Comparison of ENCODE assay signal across 18 cellular contexts in the genomic region with DNA sequence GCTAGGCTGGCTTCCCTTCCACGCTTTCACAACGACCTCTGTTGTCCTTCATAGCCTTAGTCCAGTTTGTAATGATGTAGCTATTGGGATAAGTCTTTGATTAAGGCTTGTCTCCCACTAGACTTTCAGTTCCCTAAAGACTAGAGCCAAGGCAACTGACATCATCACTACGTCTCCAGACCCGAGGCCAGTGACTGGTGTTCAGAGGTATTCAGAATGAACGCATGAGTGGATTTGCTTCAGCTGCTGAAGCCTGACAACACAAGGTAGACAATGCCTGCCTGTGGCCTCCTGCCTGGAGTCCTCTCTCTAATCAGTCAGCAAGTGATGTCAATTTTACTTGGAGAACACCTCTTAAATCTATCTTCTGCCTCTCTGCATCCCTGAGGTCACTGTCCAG. TPM values are rescaled to one million over a fixed set of nuclear protein-coding genes. Genes with fewer than 3 reads are reported as not detected.
A peak's percentile ranks its signal among the peaks of the same experiment; 100 is the strongest.
DNase-seq lines count a peak whose midpoint lies in the region; ATAC-seq and TF ChIP-seq lines count a peak whose summit lies in the region.
"Had no signal": no experiment of that assay in that cellular context is flagged by ENCODE, and none has a peak within 500 bp of the region (broad histone marks: within the 10 kb centered on the region; RNA-seq: fewer than 3 reads in every experiment).

No MANE protein-coding gene starts in this region.

- intact Hi-C loops in CD4-positive, alpha-beta T cell (cut with DNase I, micrococcal nuclease) = no loop called here

- no peaks in the 10 kb centered on the region for H3K4me1 Mint-ChIP-seq in CD4-positive, alpha-beta T cell (ENCODE audit: low read depth)
- H3K4me1 Mint-ChIP-seq in T-helper 2 cell treated with Interferon-gamma antibody and Interleukin-4, amounts not matched to agents 5 μg/mL and 100 μg/mL, for 36 hours (ENCODE audit: low read depth) = no peaks in the 10 kb centered on the region
- H3K4me1 Mint-ChIP-seq: activated CD8-positive, alpha-beta memory T cell treated with anti-CD3 and anti-CD28 coated beads, Interleukin-2, amount 10 ng/mL, durations not matched to agents 7 days and 5 days had no signal

- CTCF ChIA-PET in CD4-positive, alpha-beta T cell (lab: Charles Lee) = no interaction called here

- peaks cover 4% of the 10 kb centered on the region for H3K27me3 ChIP-seq in CD4-positive, alpha-beta T cell (ENCODE audit: control insufficient read depth, insufficient read depth, low read length)
- H3K27me3 ChIP-seq: body of pancreas had no signal

- H3K27ac Mint-ChIP-seq in CD4-positive, alpha-beta T cell = no peak overlapping the region
- H3K27ac Mint-ChIP-seq in T-helper 2 cell treated with Interferon-gamma antibody and Interleukin-4, amounts not matched to agents 5 μg/mL and 100 μg/mL, for 36 hours = no peak overlapping the region
- H3K27ac Mint-ChIP-seq: activated CD8-positive, alpha-beta memory T cell treated with anti-CD3 and anti-CD28 coated beads, Interleukin-2, amount 10 ng/mL, durations not matched to agents 7 days and 5 days; HFFc6; progenitor cell of endocrine pancreas had no signal

- TF ChIP-seq CTCF in GM12865 (IDR thresholded peaks at IDR 0.05; ENCODE audit: insufficient read depth, low read depth, low read length, missing control alignments) = no peak
- TF ChIP-seq CTCF in CD4-positive, alpha-beta T cell (IDR thresholded peaks at IDR 0.05) = no peak

- H3K4me3 Mint-ChIP-seq in CD4-positive, alpha-beta T cell = no peak overlapping the region
- no peak overlapping the region for H3K4me3 Mint-ChIP-seq in T-helper 2 cell treated with Interferon-gamma antibody and Interleukin-4, amounts not matched to agents 5 μg/mL and 100 μg/mL, for 36 hours
- H3K4me3 Mint-ChIP-seq: activated CD8-positive, alpha-beta memory T cell treated with anti-CD3 and anti-CD28 coated beads, Interleukin-2, amount 10 ng/mL, durations not matched to agents 7 days and 5 days; HFFc6 had no signal

- peaks cover 57% of the 10 kb centered on the region for H3K27me3 Mint-ChIP-seq in CD4-positive, alpha-beta T cell
- peaks cover 8% of the 10 kb centered on the region for H3K27me3 Mint-ChIP-seq in T-helper 2 cell treated with Interferon-gamma antibody and Interleukin-4, amounts not matched to agents 5 μg/mL and 100 μg/mL, for 36 hours (ENCODE audit: low read depth)
- H3K27me3 Mint-ChIP-seq: progenitor cell of endocrine pancreas had no signal

- POLR2A ChIA-PET in CD4-positive, alpha-beta T cell (lab: Charles Lee) = no interaction called here

- H3K27ac ChIP-seq in CD4-positive, alpha-beta T cell (ENCODE audit: low read depth, low read length) = no peak overlapping the region
- H3K27ac ChIP-seq: body of pancreas, SK-N-MC, WERI-Rb-1 had no signal

- H3K9me3 ChIP-seq in CD4-positive, alpha-beta T cell (ENCODE audit: control insufficient read depth, low read length) = peaks cover 18% of the 10 kb centered on the region
- H3K9me3 ChIP-seq: body of pancreas had no signal

- DNase-seq in GM12865 (ENCODE audit: low read depth) (peak; percentile 75), HK-2 (ENCODE audit: unreplicated experiment) (peak; percentile 41), fibroblast of peridontal ligament (ENCODE audit: extremely low read depth) (peak; percentile 18), NCI-H1930 (lab: John Stamatoyannopoulos, UW) (no peak)
- DNase-seq in CD4-positive, alpha-beta T cell = no peak
- DNase-seq in T-helper 2 cell treated with Interferon-gamma antibody and Interleukin-4, amounts not matched to agents 5 μg/mL and 100 μg/mL, for 36 hours (ENCODE audit: low spot score) = no peak
- DNase-seq: activated CD8-positive, alpha-beta memory T cell treated with anti-CD3 and anti-CD28 coated beads, Interleukin-2, amount 10 ng/mL, durations not matched to agents 7 days and 5 days; body of pancreas; HFFc6; left ventricle myocardium superior; NCI-H1048; NCI-H2227 treated with DMSO at 0.1 percent for 48 hours; stimulated activated CD4-positive, alpha-beta T cell treated with anti-CD3 and anti-CD28 coated beads, Interleukin-12 subunit alpha, Interleukin-12 subunit beta, amount 100 ng/mL, for 4 hours; WERI-Rb-1 had no signal

- H3K9me3 Mint-ChIP-seq in CD4-positive, alpha-beta T cell = peaks cover 2% of the 10 kb centered on the region
- peaks cover 9% of the 10 kb centered on the region for H3K9me3 Mint-ChIP-seq in T-helper 2 cell treated with Interferon-gamma antibody and Interleukin-4, amounts not matched to agents 5 μg/mL and 100 μg/mL, for 36 hours

- no peak overlapping the region for H3K4me3 ChIP-seq in GM12865 (ENCODE audit: low read depth, low read length)
- H3K4me3 ChIP-seq: body of pancreas, SK-N-MC had no signal

- H3K36me3 Mint-ChIP-seq in CD4-positive, alpha-beta T cell (ENCODE audit: low read depth) = peaks cover 6% of the 10 kb centered on the region
- H3K36me3 Mint-ChIP-seq in T-helper 2 cell treated with Interferon-gamma antibody and Interleukin-4, amounts not matched to agents 5 μg/mL and 100 μg/mL, for 36 hours (ENCODE audit: low read depth) = peaks cover 1% of the 10 kb centered on the region

- ATAC-seq in GM19395 (IDR thresholded peaks at IDR 0.05; ENCODE audit: unreplicated experiment) = peak; percentile 63
- no peak for ATAC-seq in CD4-positive, alpha-beta T cell (ENCODE audit: poor library complexity)
- ATAC-seq in HG03025 (IDR thresholded peaks at IDR 0.05; ENCODE audit: low FRiP score, unreplicated experiment) = no peak
- ATAC-seq: activated CD8-positive, alpha-beta memory T cell treated with anti-CD3 and anti-CD28 coated beads, Interleukin-2, amount 10 ng/mL, durations not matched to agents 7 days and 5 days; body of pancreas; left ventricle myocardium superior had no signal

RNA-seq across cellular contexts. Expression of a gene that starts 13.6 kb away (rescaled TPM):
- total RNA-seq in CD4-positive, alpha-beta T cell = under 1 TPM; 0.17 to 0.36 TPM

Comparison
In these comparisons a context has a peak if more than half of its experiments do, and no peak if none do; other contexts are left out.
1. DNase-seq: peak in GM12865 (single experiment), HK-2 (single experiment) and fibroblast of peridontal ligament (single experiment); none in CD4-positive, alpha-beta T cell (0 of 10), NCI-H1930 (0 of 2) and T-helper 2 cell treated with Interferon-gamma antibody and Interleukin-4, amounts not matched to agents 5 μg/mL and 100 μg/mL, for 36 hours (single experiment).